Comparison of ENCODE assay signal across 23 cellular contexts in the genomic region with DNA sequence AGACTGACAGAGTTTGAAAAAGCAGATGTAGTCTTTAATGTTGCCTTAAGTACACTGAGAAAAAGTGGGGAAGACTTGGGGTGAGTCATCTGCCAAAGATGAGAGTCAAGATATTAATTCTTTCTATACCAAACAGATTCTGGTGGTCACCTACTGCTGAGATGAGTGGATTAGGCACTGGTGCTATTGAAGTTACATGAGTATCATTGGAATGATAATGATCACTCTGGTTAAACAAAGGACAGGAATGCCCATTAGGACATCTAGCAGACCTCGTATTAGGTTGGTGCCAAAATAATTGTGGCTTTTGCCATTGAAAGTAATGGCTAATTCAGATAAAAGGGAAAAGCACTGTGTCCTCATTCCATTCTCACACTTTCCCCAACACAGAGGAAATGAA.
DNase-seq lines count a peak whose midpoint lies in the region; ATAC-seq and TF ChIP-seq lines count a peak whose summit lies in the region.
"Had no signal": no experiment of that assay in that cellular context is flagged by ENCODE, and none has a peak within 500 bp of the region (broad histone marks: within the 10 kb centered on the region; RNA-seq: fewer than 3 reads in every experiment).

No MANE protein-coding gene starts in this region.

- no peak overlapping the region for H3K9ac ChIP-seq in IMR-90 (ENCODE audit: low read depth, low read length)
- H3K9ac ChIP-seq: BLaER1 treated with 17β-estradiol and CSF1 and Interleukin-3, amounts not matched to agents 10 nM and 100 nM had no signal

- H3K27me3 ChIP-seq in BJ (ENCODE audit: control insufficient read depth, insufficient read depth, low read length) (no peaks in the 10 kb centered on the region), IMR-90 (ENCODE audit: control insufficient read depth, insufficient read depth, low read length) (no peaks in the 10 kb centered on the region)
- H3K27me3 ChIP-seq: BLaER1 treated with 17β-estradiol and CSF1 and Interleukin-3, amounts not matched to agents 10 nM and 100 nM had no signal

- intact Hi-C loops in IMR-90 (cut with micrococcal nuclease) = no loop called here

- no CpG with 5 or more reads among the region's 1 CpG for WGBS in IMR-90 (ENCODE audit: extremely low coverage in 2 of 2, insufficient read length in 1 of 2), 2 experiments

- H3K79me1 ChIP-seq in IMR-90 (ENCODE audit: low read depth in 1 of 2, low read length in 2 of 2) = no peaks in the 10 kb centered on the region

- H3K56ac ChIP-seq in IMR-90 (ENCODE audit: extremely low read depth, insufficient read depth, low read length) = no peak overlapping the region

- H3K23ac ChIP-seq in IMR-90 (ENCODE audit: low read depth, low read length) = no peak overlapping the region

- H3K4me2 ChIP-seq in IMR-90 (ENCODE audit: low read depth, low read length) = no peak overlapping the region
- H3K4me2 ChIP-seq: A549; BLaER1 treated with 17β-estradiol and CSF1 and Interleukin-3, amounts not matched to agents 10 nM and 100 nM had no signal

- H2AK9ac ChIP-seq in IMR-90 (replicated peaks; ENCODE audit: low read depth, low read length, poor library complexity) = no peak overlapping the region

- no peaks in the 10 kb centered on the region for H3K4me1 Mint-ChIP-seq in activated T-helper 17 cell treated with anti-CD3 and anti-CD28 coated beads, Interleukin-2, amount 50 U/mL, for 72 hours
- H3K4me1 Mint-ChIP-seq in osteocyte (ENCODE audit: unreplicated experiment) = no peaks in the 10 kb centered on the region
- H3K4me1 Mint-ChIP-seq: CD8-positive, alpha-beta memory T cell had no signal

- no peaks in the 10 kb centered on the region for H3K9me3 Mint-ChIP-seq in activated T-helper 17 cell treated with anti-CD3 and anti-CD28 coated beads, Interleukin-2, amount 50 U/mL, for 72 hours
- H3K9me3 Mint-ChIP-seq in osteocyte (ENCODE audit: unreplicated experiment) = peaks cover 11% of the 10 kb centered on the region
- H3K9me3 Mint-ChIP-seq: CD8-positive, alpha-beta memory T cell had no signal

- POLR2A ChIA-PET in BJ (lab: Charles Lee) (no interaction called here), IMR-90 (lab: Charles Lee; ENCODE audit: unreplicated experiment) (no interaction called here)

- no peaks in the 10 kb centered on the region for H3K4me1 ChIP-seq in IMR-90 (ENCODE audit: control insufficient read depth, insufficient read depth, low read length)
- H3K4me1 ChIP-seq: A549; BLaER1 treated with 17β-estradiol and CSF1 and Interleukin-3, amounts not matched to agents 10 nM and 100 nM had no signal

- H3K9me3 ChIP-seq in IMR-90 (ENCODE audit: control insufficient read depth, insufficient read depth, low read length) = no peaks in the 10 kb centered on the region
- H3K9me3 ChIP-seq: A549 had no signal

- no peaks in the 10 kb centered on the region for H4K20me1 ChIP-seq in IMR-90 (ENCODE audit: insufficient read depth, low read length)
- H4K20me1 ChIP-seq: BLaER1 treated with 17β-estradiol and CSF1 and Interleukin-3, amounts not matched to agents 10 nM and 100 nM had no signal

- ATAC-seq in IMR-90 (ENCODE audit: low read depth) (no peak), HG03097 (IDR thresholded peaks at IDR 0.05; ENCODE audit: low FRiP score, unreplicated experiment) (no peak)
- no peak for ATAC-seq in activated T-helper 17 cell treated with anti-CD3 and anti-CD28 coated beads, Interleukin-2, amount 50 U/mL, for 72 hours (replicated peaks)
- ATAC-seq: A549 had no signal

- TF ChIP-seq CTCF in BJ (IDR thresholded peaks at IDR 0.05; ENCODE audit: insufficient read depth, low read depth, low read length) = no peak
- TF ChIP-seq CTCF in IMR-90 (conservative IDR thresholded peaks at IDR 0.05; ENCODE audit: low read depth, low read length) = no peak
- no peak for TF ChIP-seq CTCF in osteocyte (IDR thresholded peaks at IDR 0.05)

- CTCF ChIA-PET in BJ (lab: Yijun Ruan, JAX) = no interaction called here
- CTCF ChIA-PET in IMR-90 (lab: Yijun Ruan, JAX) = interaction anchor here (0.7 kb wide), 1 partner anchor 443 kb away, joined by 3 read pairs; no protein-coding TSS in a partner anchor

- H3K14ac ChIP-seq in IMR-90 (replicated peaks; ENCODE audit: low read depth, low read length) = no peak overlapping the region

- DNase-seq in BJ (ENCODE audit: low read depth) (peak; percentile 15), IMR-90 (peak; percentile 7), amniotic epithelial cell (ENCODE audit: low read depth) (peak; percentile 12), iris pigment epithelial cell (ENCODE audit: low read depth) (peak; percentile 10), UCSD-AML1 (lab: John Stamatoyannopoulos, UW; ENCODE audit: unreplicated experiment) (no peak), osteocyte (ENCODE audit: extremely low spot score, unreplicated experiment) (no peak)
- DNase-seq: CD8-positive, alpha-beta memory T cell; DMS53; H7; Kasumi-1; MM.1S; NCI-H1092; NCI-H1436 treated with DMSO at 0.1 percent for 48 hours; NCI-H2029; NCI-H2171 treated with DMSO at 0.1 percent for 48 hours; NCI-H446; NK-92 treated with Interleukin-12 subunit alpha and Interleukin-12 subunit beta, amount 100 ng/mL, for 24 hours; Right ventricle myocardium superior had no signal

- H3K27ac ChIP-seq in IMR-90 (ENCODE audit: insufficient read depth, low read length) = no peak overlapping the region
- H3K27ac ChIP-seq: A549; BLaER1 treated with 17β-estradiol and CSF1 and Interleukin-3, amounts not matched to agents 10 nM and 100 nM; SK-N-MC had no signal

- H2AFZ ChIP-seq in IMR-90 (replicated peaks; ENCODE audit: low read length, poor library complexity) = no peak overlapping the region

- H2BK20ac ChIP-seq in IMR-90 (ENCODE audit: low read depth, low read length) = no peak overlapping the region

- H3K36me3 ChIP-seq in BJ (ENCODE audit: control insufficient read depth, insufficient read depth, low read length) (no peaks in the 10 kb centered on the region), IMR-90 (ENCODE audit: control insufficient read depth, insufficient read depth, low read length) (no peaks in the 10 kb centered on the region)
- H3K36me3 ChIP-seq: BLaER1 treated with 17β-estradiol and CSF1 and Interleukin-3, amounts not matched to agents 10 nM and 100 nM had no signal

- H4K5ac ChIP-seq in IMR-90 (ENCODE audit: low read depth, low read length) = no peak overlapping the region

- no peak overlapping the region for H4K8ac ChIP-seq in IMR-90 (ENCODE audit: low read depth in 2 of 2, low read length in 2 of 2)

- in situ Hi-C loops in IMR-90 (cut with MboI; ENCODE audit: low sequenced_read_pairs) = no loop called here

- no peak overlapping the region for H4K91ac ChIP-seq in IMR-90 (ENCODE audit: insufficient read depth, low read depth, low read length)

- H3K18ac ChIP-seq in IMR-90 (ENCODE audit: low read depth, low read length) = no peak overlapping the region

- no peak overlapping the region for H3K4ac ChIP-seq in IMR-90 (ENCODE audit: low read depth, low read length)

- H3K4me3 Mint-ChIP-seq in activated T-helper 17 cell treated with anti-CD3 and anti-CD28 coated beads, Interleukin-2, amount 50 U/mL, for 72 hours = no peak overlapping the region
- H3K4me3 Mint-ChIP-seq in osteocyte (ENCODE audit: unreplicated experiment) = no peak overlapping the region
- H3K4me3 Mint-ChIP-seq: CD8-positive, alpha-beta memory T cell had no signal

- no peak overlapping the region for H3K27ac Mint-ChIP-seq in activated T-helper 17 cell treated with anti-CD3 and anti-CD28 coated beads, Interleukin-2, amount 50 U/mL, for 72 hours
- H3K27ac Mint-ChIP-seq in osteocyte (ENCODE audit: unreplicated experiment) = no peak overlapping the region
- H3K27ac Mint-ChIP-seq: CD8-positive, alpha-beta memory T cell had no signal

- H2AK5ac ChIP-seq in IMR-90 (ENCODE audit: low read depth, low read length) = no peak overlapping the region

- TF ChIP-seq POLR2A in IMR-90 (IDR thresholded peaks at IDR 0.05; ENCODE audit: low read depth, low read length) = no peak

- H2BK5ac ChIP-seq in IMR-90 (ENCODE audit: low read depth, low read length, poor library complexity, severe bottlenecking) = no peak overlapping the region

- no peak for TF ChIP-seq RAD21 in IMR-90 (IDR thresholded peaks at IDR 0.05; ENCODE audit: low read length)

- no peak overlapping the region for H2BK15ac ChIP-seq in IMR-90 (ENCODE audit: low read depth, low read length)

- BruUV-seq in IMR-90 (replicated peaks; lab: Mats Ljungman, UMichigan) = no TSS peak

- dilution Hi-C loops in IMR-90 (cut with HindIII; ENCODE audit: low sequenced_read_pairs, unreplicated experiment) = no loop called here

- H2BK120ac ChIP-seq in IMR-90 (ENCODE audit: low read depth, low read length) = no peak overlapping the region

- H3K4me3 ChIP-seq in BJ (ENCODE audit: low read depth, low read length) (no peak overlapping the region), IMR-90 (ENCODE audit: insufficient read depth, low read depth, low read length) (no peak overlapping the region)
- H3K4me3 ChIP-seq: A549; BLaER1 treated with 17β-estradiol and CSF1 and Interleukin-3, amounts not matched to agents 10 nM and 100 nM; SK-N-MC had no signal

- no peaks in the 10 kb centered on the region for H3K9me1 ChIP-seq in IMR-90 (ENCODE audit: insufficient read depth, low read length)

- H3K27me3 Mint-ChIP-seq in activated T-helper 17 cell treated with anti-CD3 and anti-CD28 coated beads, Interleukin-2, amount 50 U/mL, for 72 hours = no peaks in the 10 kb centered on the region
- no peaks in the 10 kb centered on the region for H3K27me3 Mint-ChIP-seq in osteocyte (ENCODE audit: unreplicated experiment)
- H3K27me3 Mint-ChIP-seq: CD8-positive, alpha-beta memory T cell had no signal

- H3K36me3 Mint-ChIP-seq in activated T-helper 17 cell treated with anti-CD3 and anti-CD28 coated beads, Interleukin-2, amount 50 U/mL, for 72 hours (ENCODE audit: low read depth) = no peaks in the 10 kb centered on the region
- H3K36me3 Mint-ChIP-seq in osteocyte (ENCODE audit: unreplicated experiment) = no peaks in the 10 kb centered on the region
- H3K36me3 Mint-ChIP-seq: CD8-positive, alpha-beta memory T cell had no signal

TF ChIP-seq in IMR-90, 13 proteins besides CTCF, POLR2A, EP300 and RAD21 (continues in another document):
- TF ChIP-seq, protein P1, sequence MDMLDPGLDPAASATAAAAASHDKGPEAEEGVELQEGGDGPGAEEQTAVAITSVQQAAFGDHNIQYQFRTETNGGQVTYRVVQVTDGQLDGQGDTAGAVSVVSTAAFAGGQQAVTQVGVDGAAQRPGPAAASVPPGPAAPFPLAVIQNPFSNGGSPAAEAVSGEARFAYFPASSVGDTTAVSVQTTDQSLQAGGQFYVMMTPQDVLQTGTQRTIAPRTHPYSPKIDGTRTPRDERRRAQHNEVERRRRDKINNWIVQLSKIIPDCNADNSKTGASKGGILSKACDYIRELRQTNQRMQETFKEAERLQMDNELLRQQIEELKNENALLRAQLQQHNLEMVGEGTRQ (IDR thresholded peaks at IDR 0.05; ENCODE audit: low read depth, low read length) = no peak
- TF ChIP-seq SMC3 (IDR thresholded peaks at IDR 0.05; ENCODE audit: low read depth, low read length) (no peak), CEBPB (IDR thresholded peaks at IDR 0.05; ENCODE audit: low read depth, low read length) (no peak), BHLHE40 (IDR thresholded peaks at IDR 0.05; ENCODE audit: low read depth, low read length) (no peak)

Comparison
In these comparisons a context has a peak if more than half of its experiments do, and no peak if none do; other contexts are left out.
1. DNase-seq: peak in BJ (single experiment), IMR-90 (single experiment), amniotic epithelial cell (single experiment) and iris pigment epithelial cell (single experiment); none in UCSD-AML1 (single experiment) and osteocyte (single experiment).